In genomic region chr7:33760146-33760545, GRCh38 we compare ENCODE assay signal across 30 cellular contexts.
"Had no signal": no experiment of that assay in that cellular context is flagged by ENCODE, and none has a peak within 500 bp of the region (broad histone marks: within the 10 kb centered on the region; RNA-seq: fewer than 3 reads in every experiment).

No MANE protein-coding gene starts in this region.

- H3K4me1 Mint-ChIP-seq: activated B cell treated with CpG ODN at 0.5 μM for 24 hours; activated naive CD4-positive, alpha-beta T cell treated with anti-CD3 and anti-CD28 coated beads, Interleukin-2, amount 50 U/mL, for 24 hours; activated naive CD8-positive, alpha-beta T cell treated with anti-CD3 and anti-CD28 coated beads for 36 hours; activated naive CD8-positive, alpha-beta T cell treated with anti-CD3 and anti-CD28 coated beads, Interleukin-2, amount 50 U/mL, for 24 hours had no signal

- H3K4me1 ChIP-seq: colonic mucosa had no signal

- H3K9me3 Mint-ChIP-seq: activated B cell treated with CpG ODN at 0.5 μM for 24 hours; activated CD8-positive, alpha-beta T cell treated with anti-CD3 and anti-CD28 coated beads for 36 hours; activated naive CD4-positive, alpha-beta T cell treated with anti-CD3 and anti-CD28 coated beads for 36 hours; activated naive CD4-positive, alpha-beta T cell treated with anti-CD3 and anti-CD28 coated beads, Interleukin-2, amount 50 U/mL, for 24 hours; activated naive CD8-positive, alpha-beta T cell treated with anti-CD3 and anti-CD28 coated beads for 36 hours; activated naive CD8-positive, alpha-beta T cell treated with anti-CD3 and anti-CD28 coated beads, Interleukin-2, amount 50 U/mL, for 24 hours; activated T-helper 1 cell treated with anti-CD3 and anti-CD28 coated beads, Interleukin-12 subunit alpha, Interleukin-12 subunit beta, Interleukin-2, Interleukin-4 antibody, amounts not matched to agents 30 ng/mL and 10 ng/mL and 1 ng/mL, durations not matched to agents 14 hours and 24 hours and 36 hours; activated T-helper 2 cell treated with anti-CD3 and anti-CD28 coated beads, Interferon-gamma antibody, Interleukin-2, Interleukin-4, amounts not matched to agents 10 μg/mL and 5 μg/mL and 100 μg/mL, durations not matched to agents 14 hours and 24 hours and 36 hours; T-helper 2 cell treated with Interferon-gamma antibody and Interleukin-4, amounts not matched to agents 5 μg/mL and 100 μg/mL, for 36 hours had no signal

- H3K9me3 ChIP-seq: adrenal gland, body of pancreas, colonic mucosa, gastrocnemius medialis had no signal

- H3K36me3 Mint-ChIP-seq: activated naive CD4-positive, alpha-beta T cell treated with anti-CD3 and anti-CD28 coated beads, Interleukin-2, amount 50 U/mL, for 24 hours; activated naive CD8-positive, alpha-beta T cell treated with anti-CD3 and anti-CD28 coated beads for 36 hours had no signal

- H3K27me3 ChIP-seq: adrenal gland, body of pancreas, colonic mucosa, gastrocnemius medialis had no signal

- H3K4me3 ChIP-seq: adrenal gland, body of pancreas, colonic mucosa, gastrocnemius medialis had no signal

- DNase-seq: activated B cell treated with CpG ODN at 0.5 μM for 24 hours; activated CD4-positive, alpha-beta T cell treated with anti-CD3 and anti-CD28 coated beads for 48 hours; activated CD4-positive, alpha-beta T cell treated with anti-CD3 and anti-CD28 coated beads, Interleukin-2, amount 50 U/mL, for 1 hour; activated CD4-positive, alpha-beta T cell treated with anti-CD3 and anti-CD28 coated beads, Interleukin-2, amount 50 U/mL, for 48 hours; activated CD8-positive, alpha-beta memory T cell treated with anti-CD3 and anti-CD28 coated beads for 24 hours; activated CD8-positive, alpha-beta T cell treated with anti-CD3 and anti-CD28 coated beads for 36 hours; activated effector memory CD4-positive, alpha-beta T cell treated with anti-CD3 and anti-CD28 coated beads, Interleukin-2, amount 50 U/mL, for 16 hours; activated naive CD4-positive, alpha-beta T cell treated with anti-CD3 and anti-CD28 coated beads for 36 hours; activated naive CD8-positive, alpha-beta T cell treated with anti-CD3 and anti-CD28 coated beads for 36 hours; activated naive CD8-positive, alpha-beta T cell treated with anti-CD3 and anti-CD28 coated beads, Interleukin-2, amount 50 U/mL, for 24 hours; activated T-cell treated with anti-CD3 and anti-CD28 coated beads, Interleukin-2, amount 50 U/mL, for 1 hour; activated T-cell treated with anti-CD3 and anti-CD28 coated beads, Interleukin-2, amount 50 U/mL, for 48 hours; adrenal gland; amygdala; aorta; body of pancreas; central memory CD4-positive, alpha-beta T cell; cerebellar nuclear complex; colonic mucosa; effector CD8-positive, alpha-beta T cell; foreskin fibroblast; gastrocnemius medialis; T-helper 1 cell; T-helper 17 cell; T1000; WERI-Rb-1 had no signal

- H3K4me3 Mint-ChIP-seq: activated B cell treated with CpG ODN at 0.5 μM for 24 hours; activated CD8-positive, alpha-beta T cell treated with anti-CD3 and anti-CD28 coated beads for 36 hours; activated naive CD4-positive, alpha-beta T cell treated with anti-CD3 and anti-CD28 coated beads for 36 hours; activated naive CD4-positive, alpha-beta T cell treated with anti-CD3 and anti-CD28 coated beads, Interleukin-2, amount 50 U/mL, for 24 hours; activated naive CD8-positive, alpha-beta T cell treated with anti-CD3 and anti-CD28 coated beads for 36 hours; activated naive CD8-positive, alpha-beta T cell treated with anti-CD3 and anti-CD28 coated beads, Interleukin-2, amount 50 U/mL, for 24 hours; activated T-helper 1 cell treated with anti-CD3 and anti-CD28 coated beads, Interleukin-12 subunit alpha, Interleukin-12 subunit beta, Interleukin-2, Interleukin-4 antibody, amounts not matched to agents 30 ng/mL and 10 ng/mL and 1 ng/mL, durations not matched to agents 14 hours and 24 hours and 36 hours; T-helper 17 cell; T-helper 2 cell treated with Interferon-gamma antibody and Interleukin-4, amounts not matched to agents 5 μg/mL and 100 μg/mL, for 36 hours had no signal

- H3K27ac Mint-ChIP-seq: activated B cell treated with CpG ODN at 0.5 μM for 24 hours; activated CD8-positive, alpha-beta T cell treated with anti-CD3 and anti-CD28 coated beads for 36 hours; activated naive CD4-positive, alpha-beta T cell treated with anti-CD3 and anti-CD28 coated beads for 36 hours; activated naive CD4-positive, alpha-beta T cell treated with anti-CD3 and anti-CD28 coated beads, Interleukin-2, amount 50 U/mL, for 24 hours; activated naive CD8-positive, alpha-beta T cell treated with anti-CD3 and anti-CD28 coated beads for 36 hours; activated naive CD8-positive, alpha-beta T cell treated with anti-CD3 and anti-CD28 coated beads, Interleukin-2, amount 50 U/mL, for 24 hours; activated T-helper 1 cell treated with anti-CD3 and anti-CD28 coated beads, Interleukin-12 subunit alpha, Interleukin-12 subunit beta, Interleukin-2, Interleukin-4 antibody, amounts not matched to agents 30 ng/mL and 10 ng/mL and 1 ng/mL, durations not matched to agents 14 hours and 24 hours and 36 hours; activated T-helper 2 cell treated with anti-CD3 and anti-CD28 coated beads, Interferon-gamma antibody, Interleukin-2, Interleukin-4, amounts not matched to agents 10 μg/mL and 5 μg/mL and 100 μg/mL, durations not matched to agents 14 hours and 24 hours and 36 hours; T-helper 17 cell; T-helper 2 cell treated with Interferon-gamma antibody and Interleukin-4, amounts not matched to agents 5 μg/mL and 100 μg/mL, for 36 hours had no signal

- H3K36me3 ChIP-seq: adrenal gland, colonic mucosa, gastrocnemius medialis, WERI-Rb-1 had no signal

- H3K27ac ChIP-seq: adrenal gland, body of pancreas, colonic mucosa, gastrocnemius medialis, WERI-Rb-1 had no signal

- H3K27me3 Mint-ChIP-seq: activated CD8-positive, alpha-beta T cell treated with anti-CD3 and anti-CD28 coated beads for 36 hours; activated naive CD4-positive, alpha-beta T cell treated with anti-CD3 and anti-CD28 coated beads, Interleukin-2, amount 50 U/mL, for 24 hours; activated naive CD8-positive, alpha-beta T cell treated with anti-CD3 and anti-CD28 coated beads for 36 hours; activated naive CD8-positive, alpha-beta T cell treated with anti-CD3 and anti-CD28 coated beads, Interleukin-2, amount 50 U/mL, for 24 hours; T-helper 17 cell had no signal
